In the genomic region with DNA sequence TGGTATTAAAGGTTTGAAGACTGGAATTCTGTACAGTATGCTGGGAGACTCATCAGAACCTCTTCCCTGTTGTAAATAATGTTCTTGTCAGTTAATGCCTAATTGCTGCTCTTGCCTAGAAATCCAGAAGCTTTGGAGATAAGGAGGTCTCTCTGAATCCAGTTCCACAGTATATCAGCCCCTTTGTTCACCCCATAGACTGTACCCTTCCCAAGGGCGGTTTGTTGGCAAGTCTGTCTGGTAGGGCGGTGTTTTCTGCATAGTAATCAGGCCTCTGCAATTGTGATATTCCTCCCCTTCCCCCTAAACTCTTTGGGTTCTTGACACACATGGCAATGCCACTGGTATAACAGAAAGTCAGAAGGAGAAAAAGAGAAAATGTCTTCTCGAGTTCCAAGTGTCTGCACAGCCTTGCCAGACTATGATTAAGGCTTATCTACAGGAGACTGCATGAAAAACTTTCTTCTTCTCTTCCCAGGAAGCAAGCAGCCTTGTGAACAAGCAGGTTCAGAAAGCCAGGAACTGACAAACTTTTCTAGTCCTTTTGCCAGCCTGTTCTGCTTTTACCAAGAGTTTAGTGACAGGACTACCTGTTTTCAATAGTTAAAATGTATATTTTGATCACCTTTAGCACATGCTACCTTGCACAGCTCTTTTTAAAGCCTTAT, we compare ENCODE assay signal across 1 cellular context.
TF ChIP-seq lines count a peak whose summit lies in the region.

No MANE protein-coding gene starts in this region.

TF ChIP-seq in IMR-90, 13 proteins besides CTCF, POLR2A, EP300 and RAD21:
- TF ChIP-seq CEBPB (IDR thresholded peaks at IDR 0.05; ENCODE audit: low read depth, low read length), result no peak
- no peak for TF ChIP-seq FOS (IDR thresholded peaks at IDR 0.05; ENCODE audit: low read depth, low read length)
- TF ChIP-seq BHLHE40 (IDR thresholded peaks at IDR 0.05; ENCODE audit: low read depth, low read length), result no peak
- no peak for TF ChIP-seq RFX5 (IDR thresholded peaks at IDR 0.05; ENCODE audit: low read depth, low read length)
- TF ChIP-seq MXI1 (IDR thresholded peaks at IDR 0.05; ENCODE audit: borderline replicate concordance, low read depth, low read length), result no peak
- TF ChIP-seq ELK1 (IDR thresholded peaks at IDR 0.05; ENCODE audit: borderline replicate concordance, low read depth, low read length), result no peak
- TF ChIP-seq, protein P1, sequence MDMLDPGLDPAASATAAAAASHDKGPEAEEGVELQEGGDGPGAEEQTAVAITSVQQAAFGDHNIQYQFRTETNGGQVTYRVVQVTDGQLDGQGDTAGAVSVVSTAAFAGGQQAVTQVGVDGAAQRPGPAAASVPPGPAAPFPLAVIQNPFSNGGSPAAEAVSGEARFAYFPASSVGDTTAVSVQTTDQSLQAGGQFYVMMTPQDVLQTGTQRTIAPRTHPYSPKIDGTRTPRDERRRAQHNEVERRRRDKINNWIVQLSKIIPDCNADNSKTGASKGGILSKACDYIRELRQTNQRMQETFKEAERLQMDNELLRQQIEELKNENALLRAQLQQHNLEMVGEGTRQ (IDR thresholded peaks at IDR 0.05; ENCODE audit: low read depth, low read length), result no peak
- TF ChIP-seq MAZ (IDR thresholded peaks at IDR 0.05; ENCODE audit: borderline replicate concordance, low read depth, low read length), result no peak
- TF ChIP-seq SMC3 (IDR thresholded peaks at IDR 0.05; ENCODE audit: low read depth, low read length), result no peak
- TF ChIP-seq RCOR1 (IDR thresholded peaks at IDR 0.05; ENCODE audit: insufficient replicate concordance, low read length), result no peak
- no peak for TF ChIP-seq CHD1 (IDR thresholded peaks at IDR 0.05; ENCODE audit: low read depth, low read length)
- no peak for TF ChIP-seq NFE2L2 (IDR thresholded peaks at IDR 0.05; ENCODE audit: low read depth, low read length)
- no peak for TF ChIP-seq MAFK (IDR thresholded peaks at IDR 0.05; ENCODE audit: low read depth, low read length)
